8 cellular contexts compared by ENCODE assay signal in genomic region chr2:86441392-86441788, GRCh38. TPM values are rescaled to one million over a fixed set of nuclear protein-coding genes. Genes with fewer than 3 reads are reported as not detected.
DNase-seq lines count a peak whose midpoint lies in the region; ATAC-seq and TF ChIP-seq lines count a peak whose summit lies in the region.

No MANE protein-coding gene starts in this region.

- H3K9me3 Mint-ChIP-seq in CD14-positive monocyte = peaks cover 9 to 40% (median 38%) of the 10 kb centered on the region in 7 donors

- H3K27ac Mint-ChIP-seq in CD14-positive monocyte = peak overlapping the region; percentile 96 to 100 (median 99)

- H3K36me3 Mint-ChIP-seq in CD14-positive monocyte = peaks cover 16 to 22% of the 10 kb centered on the region in 2 donors

- 0 out of 2 replicates have a peak, but pooled peaks cover 6% of the 10 kb centered on the region for H3K36me3 ChIP-seq in GM23248 (ENCODE audit: low read depth)
- peaks cover 3% of the 10 kb centered on the region for H3K36me3 ChIP-seq in suprapubic skin

- peaks cover 45% of the 10 kb centered on the region for H3K79me2 ChIP-seq in GM23248 (ENCODE audit: insufficient read depth)

- in situ Hi-C loops in GM23248 (cut with MboI) = no loop called here

- H3K27me3 Mint-ChIP-seq in CD14-positive monocyte (ENCODE audit: low read depth in 3 of 3) = peaks cover 0 to 7% (median 0%) of the 10 kb centered on the region in 3 donors

- H2AFZ ChIP-seq in GM23248 = no peak overlapping the region

- no peaks in the 10 kb centered on the region for H3K9me2 ChIP-seq in GM23248 (ENCODE audit: insufficient read depth)

- peaks cover 33% of the 10 kb centered on the region for H3K4me1 ChIP-seq in GM23248 (ENCODE audit: insufficient read depth)
- H3K4me1 ChIP-seq in suprapubic skin = peaks cover 37% of the 10 kb centered on the region

- no peak for TF ChIP-seq EP300 in suprapubic skin (IDR thresholded peaks at IDR 0.05)

- peak overlapping the region; percentile 57 for H3K4me2 ChIP-seq in GM23248 (ENCODE audit: unreplicated experiment)

- H3F3A ChIP-seq in GM23248 (ENCODE audit: insufficient read depth) = peaks cover 32% of the 10 kb centered on the region

- DNase-seq in CD14-positive monocyte (ENCODE audit: low spot score) (no peak), GM23248 (no peak), suprapubic skin (ENCODE audit: low spot score in 2 of 2) (peak in 1 of 2 donors; percentile 80), NCI-H82 (lab: John Stamatoyannopoulos, UW) (no peak), T-helper 9 cell (no peak)

- WGBS in GM23248 (ENCODE audit: low coverage in 1 of 2, low lambda C conversion rate in 2 of 2, missing lambda C conversion rate in 2 of 2), 2 experiments = 0 to 3% methylated on average over 13 to 38 of the region's 49 CpGs
- whole genome bisulfite sequencing in suprapubic skin = 0% methylated on average over 6 of the region's 49 CpGs

- H3K4me3 ChIP-seq in GM23248 (peak overlapping the region; percentile 85), WI38 (ENCODE audit: low read depth, low read length) (peak overlapping the region; percentile 84), iPS-11a (ENCODE audit: low read depth, low read length) (peak overlapping the region; percentile 42), suprapubic skin (peak overlapping the region; percentile 77)

- H3K4me1 Mint-ChIP-seq in CD14-positive monocyte = peaks cover 34% of the 10 kb centered on the region

- peaks cover 29% of the 10 kb centered on the region; the same call in 1 of the 2 replicates for H4K20me1 ChIP-seq in GM23248 (ENCODE audit: insufficient read depth)

- H3K4me3 Mint-ChIP-seq in CD14-positive monocyte = peak overlapping the region; percentile 84 to 93

- peak; percentile 3 to 95 for TF ChIP-seq POLR2A in suprapubic skin (IDR thresholded peaks at IDR 0.05)

- intact Hi-C loops in CD14-positive monocyte (cut with micrococcal nuclease) = loop anchor here (5.0 to 10.0 kb wide), 7 partner anchors 121 to 337 kb away; partner anchors contain the start of genes CHMP3 (in 2 of the 2), IMMT (in 2 of the 2), MRPL35 (in 2 of the 2) and POLR1A (in 1 of the 2)

- H3K27ac ChIP-seq in GM23248 (peak overlapping the region; percentile 100), suprapubic skin (peak overlapping the region; percentile 100)

- ATAC-seq in GM18873 (IDR thresholded peaks at IDR 0.05; ENCODE audit: low FRiP score, unreplicated experiment) = no peak

- H3K9ac ChIP-seq in GM23248 = peak overlapping the region; percentile 89

- H3K9me3 ChIP-seq in GM23248 (ENCODE audit: low read depth) (peaks cover 6% of the 10 kb centered on the region), suprapubic skin (peaks cover 16% of the 10 kb centered on the region)

- H3K27me3 ChIP-seq in GM23248 (replicated peaks; ENCODE audit: insufficient read depth) (no peaks in the 10 kb centered on the region), suprapubic skin (no peaks in the 10 kb centered on the region)

- no peak for TF ChIP-seq CTCF in CD14-positive monocyte (IDR thresholded peaks at IDR 0.05)
- no peak for TF ChIP-seq CTCF in WI38 (IDR thresholded peaks at IDR 0.05; ENCODE audit: low read depth, low read length)
- no peak for TF ChIP-seq CTCF in suprapubic skin (IDR thresholded peaks at IDR 0.05)

RNA-seq across cellular contexts. Expression of gene KDM3A, which starts 0.2 kb away (rescaled TPM):
- polyA plus RNA-seq in CD14-positive monocyte (1 to 10 TPM; 3.3 to 7.4 TPM), GM23248 (2016; fragmentation: Nextera tagmentation; extraction: Ambion mirVana) (13.1 and 14.6 TPM in 2 replicates)
- total RNA-seq in GM23248 (2014; rRNA removed; shearing (Covaris generic)) = 23.6 and 24.4 TPM in 2 replicates
- total RNA-seq in suprapubic skin = 100 to 1,000 TPM in 1 of 4 donors, 10 to 100 TPM in 3; 42.9 to 153 (median 64.9) TPM
